ENCODE assay signal across 9 cellular contexts in genomic region chr5:963673-964531, GRCh38. TPM values are rescaled to one million over a fixed set of nuclear protein-coding genes. Genes with fewer than 3 reads are reported as not detected.
A peak's percentile ranks its signal among the peaks of the same experiment; 100 is the strongest.
DNase-seq lines count a peak whose midpoint lies in the region; ATAC-seq, FAIRE-seq and TF ChIP-seq lines count a peak whose summit lies in the region.
"Had no signal": no experiment of that assay in that cellular context is flagged by ENCODE, and none has a peak within 500 bp of the region (broad histone marks: within the 10 kb centered on the region; RNA-seq: fewer than 3 reads in every experiment).

No MANE protein-coding gene starts in this region.

- H3K36me3 ChIP-seq in esophagus (ENCODE audit: control insufficient read depth in 2 of 2, insufficient read depth in 2 of 2, low read length in 1 of 2) = no peaks in the 10 kb centered on the region

- FAIRE-seq in H54 (lab: Jason Lieb, UNC) = no peak

- H3K27me3 ChIP-seq in esophagus (ENCODE audit: control insufficient read depth in 1 of 2, insufficient read depth in 2 of 2, low read length in 2 of 2) = no peaks in the 10 kb centered on the region

- peaks cover 0 to 2% of the 10 kb centered on the region in 2 donors for H3K4me1 ChIP-seq in esophagus (ENCODE audit: control insufficient read depth in 2 of 2, insufficient read depth in 2 of 2, low read length in 1 of 2)

- H3K27ac ChIP-seq in esophagus (ENCODE audit: low read depth in 2 of 2, low read length in 1 of 2) = peak overlapping the region; percentile 27 to 48

- 67% methylated on average over 31 of the region's 31 CpGs for WGBS in esophagus, 2 donors

- ATAC-seq in GM18907 (IDR thresholded peaks at IDR 0.05; ENCODE audit: unreplicated experiment) (peak; percentile 88), HG02981 (IDR thresholded peaks at IDR 0.05; ENCODE audit: unreplicated experiment) (peak; percentile 83)

- no peak overlapping the region for H3K4me3 ChIP-seq in esophagus (ENCODE audit: low read depth in 1 of 2, low read length in 2 of 2)

- TF ChIP-seq POLR2A in H54 (IDR thresholded peaks at IDR 0.05; ENCODE audit: low read depth, low read length) = no peak

- H3K9me3 ChIP-seq in esophagus (ENCODE audit: control insufficient read depth in 2 of 2, insufficient read depth in 1 of 2, low read depth in 1 of 2, low read length in 1 of 2) = no peaks in the 10 kb centered on the region

- DNase-seq in T-helper 2 cell (peak in 3 of 5 experiments; percentile 27 to 98 (median 28)), A172 (ENCODE audit: low spot score) (no peak), H54 (ENCODE audit: insufficient read length, low spot score) (no peak), NCI-H748 treated with DMSO at 0.1 percent for 48 hours (lab: John Stamatoyannopoulos, UW) (no peak)
- DNase-seq in stimulated activated CD4-positive, alpha-beta T cell treated with anti-CD3 and anti-CD28 coated beads, Interleukin-2, amount 100 ng/mL, for 48 hours = peak; percentile 19 to 34

RNA-seq across cellular contexts. Expression of gene NKD2, which starts 44.7 kb away (rescaled TPM):
- polyA plus RNA-seq in esophagus = 1 to 10 TPM; 4.2 to 4.5 TPM
- 4.3 TPM in 1 of 2 replicates, not detected in the other for total RNA-seq in A172 (2014; rRNA removed; shearing (Covaris generic))
- total RNA-seq: myocyte had no signal

Comparison
In these comparisons a context has a peak if more than half of its experiments do, and no peak if none do; other contexts are left out.
1. DNase-seq: peak in T-helper 2 cell (3 of 5) and stimulated activated CD4-positive, alpha-beta T cell treated with anti-CD3 and anti-CD28 coated beads, Interleukin-2, amount 100 ng/mL, for 48 hours (2 of 2); none in A172 (single experiment), H54 (single experiment) and NCI-H748 treated with DMSO at 0.1 percent for 48 hours (single experiment).